Comparison of ENCODE assay signal across 8 cellular contexts in genomic region chr14:77208266-77208978, GRCh38. TPM values are rescaled to one million over a fixed set of nuclear protein-coding genes. Genes with fewer than 3 reads are reported as not detected.
DNase-seq lines count a peak whose midpoint lies in the region; ATAC-seq and TF ChIP-seq lines count a peak whose summit lies in the region.

No MANE protein-coding gene starts in this region.

- no peaks in the 10 kb centered on the region for H3K36me3 Mint-ChIP-seq in CD8-positive, alpha-beta memory T cell

- H3K27ac Mint-ChIP-seq in CD8-positive, alpha-beta memory T cell, result no peak overlapping the region

- H3K27me3 Mint-ChIP-seq in CD8-positive, alpha-beta memory T cell, result peaks cover 12 to 17% of the 10 kb centered on the region in 2 donors

- POLR2A ChIA-PET in CD8-positive, alpha-beta memory T cell (lab: Charles Lee), result no interaction called here

- peak; percentile 10 to 60 (median 29) for DNase-seq in CD8-positive, alpha-beta memory T cell
- DNase-seq in T-helper 2 cell (peak in 4 of 5 experiments; percentile 15 to 46 (median 36)), body of pancreas (peak; percentile 68 to 83 (median 77)), inferior parietal cortex (ENCODE audit: extremely low spot score) (peak; percentile 60)
- peak; percentile 56 to 68 for DNase-seq in stimulated activated CD4-positive, alpha-beta T cell treated with anti-CD3 and anti-CD28 coated beads, Interleukin-2, amount 100 ng/mL, for 24 hours

- H3K4me3 Mint-ChIP-seq in CD8-positive, alpha-beta memory T cell, result no peak overlapping the region

- peaks cover 0 to 3% (median 0%) of the 10 kb centered on the region in 5 donors for H3K9me3 Mint-ChIP-seq in CD8-positive, alpha-beta memory T cell

- TF ChIP-seq RAD21 in Ishikawa (IDR thresholded peaks at IDR 0.05; ENCODE audit: low read depth), result peak; percentile 33; the same call in 1 of the 2 replicates

- no peaks in the 10 kb centered on the region for H3K9me3 ChIP-seq in CD8-positive, alpha-beta memory T cell (ENCODE audit: low read length)
- no peaks in the 10 kb centered on the region for H3K9me3 ChIP-seq in body of pancreas

- intact Hi-C loops in body of pancreas (cut with DNase I), result no loop called here

- ATAC-seq in body of pancreas (peak; percentile 69), HG03442 (IDR thresholded peaks at IDR 0.05; ENCODE audit: unreplicated experiment) (no peak), HG03025 (IDR thresholded peaks at IDR 0.05; ENCODE audit: low FRiP score, unreplicated experiment) (no peak)

- CTCF ChIA-PET in CD8-positive, alpha-beta memory T cell (lab: Charles Lee), result no interaction called here

- H3K36me3 ChIP-seq in CD8-positive, alpha-beta memory T cell (ENCODE audit: insufficient read depth, low read length), result no peaks in the 10 kb centered on the region
- H3K36me3 ChIP-seq in body of pancreas (replicated peaks in 1 of 2; ENCODE audit: insufficient read depth in 1 of 2, low read depth in 2 of 2), result no peaks in the 10 kb centered on the region

- WGBS in body of pancreas, 2 donors, result 23 to 34% methylated on average over 9 to 10 of the region's 10 CpGs

- no peaks in the 10 kb centered on the region for H3K4me1 Mint-ChIP-seq in CD8-positive, alpha-beta memory T cell

- H3K27me3 ChIP-seq in CD8-positive, alpha-beta memory T cell (ENCODE audit: insufficient read depth, low read length, poor library complexity, severe bottlenecking), result no peaks in the 10 kb centered on the region
- no peaks in the 10 kb centered on the region for H3K27me3 ChIP-seq in body of pancreas

- H3K27ac ChIP-seq in CD8-positive, alpha-beta memory T cell (ENCODE audit: low read depth, low read length), result no peak overlapping the region
- no peak overlapping the region for H3K27ac ChIP-seq in body of pancreas

- H3K4me3 ChIP-seq in CD8-positive, alpha-beta memory T cell (ENCODE audit: low read length), result no peak overlapping the region
- no peak overlapping the region for H3K4me3 ChIP-seq in body of pancreas

- no peaks in the 10 kb centered on the region for H3K4me1 ChIP-seq in CD8-positive, alpha-beta memory T cell (ENCODE audit: insufficient read depth, low read length)
- H3K4me1 ChIP-seq in body of pancreas, result no peaks in the 10 kb centered on the region

- no peak for TF ChIP-seq POLR2A in body of pancreas (IDR thresholded peaks at IDR 0.05)

- no peak for TF ChIP-seq CTCF in body of pancreas (IDR thresholded peaks at IDR 0.05)

- TF ChIP-seq EP300 in Ishikawa (IDR thresholded peaks at IDR 0.05; ENCODE audit: borderline replicate concordance), result no peak

TF ChIP-seq in Ishikawa, 13 proteins besides CTCF, POLR2A, EP300 and RAD21:
- TF ChIP-seq TEAD4 (IDR thresholded peaks at IDR 0.05) (peak; percentile 79), ZBTB7A (IDR thresholded peaks at IDR 0.05; ENCODE audit: low read depth) (no peak), MAX (IDR thresholded peaks at IDR 0.05) (peak; percentile 67), TCF12 (IDR thresholded peaks at IDR 0.05; ENCODE audit: low read depth) (peak; percentile 18; the same call in 1 of the 2 replicates), NFIC (IDR thresholded peaks at IDR 0.05) (peak; percentile 51; the same call in 1 of the 2 replicates), REST (IDR thresholded peaks at IDR 0.05; ENCODE audit: low read depth) (peak; percentile 100)

RNA-seq across cellular contexts. Expression of gene TMEM63C, which starts 26.8 kb away (rescaled TPM):
- under 1 TPM; 0.64 to 0.68 TPM for total RNA-seq in CD8-positive, alpha-beta memory T cell
- polyA plus RNA-seq in CD8-positive, alpha-beta memory T cell, result 0.28 TPM
- total RNA-seq in body of pancreas, result 1 to 10 TPM in 1 of 2 donors, under 1 TPM in 1; 0.33 to 3.6 TPM
